In the genomic region with DNA sequence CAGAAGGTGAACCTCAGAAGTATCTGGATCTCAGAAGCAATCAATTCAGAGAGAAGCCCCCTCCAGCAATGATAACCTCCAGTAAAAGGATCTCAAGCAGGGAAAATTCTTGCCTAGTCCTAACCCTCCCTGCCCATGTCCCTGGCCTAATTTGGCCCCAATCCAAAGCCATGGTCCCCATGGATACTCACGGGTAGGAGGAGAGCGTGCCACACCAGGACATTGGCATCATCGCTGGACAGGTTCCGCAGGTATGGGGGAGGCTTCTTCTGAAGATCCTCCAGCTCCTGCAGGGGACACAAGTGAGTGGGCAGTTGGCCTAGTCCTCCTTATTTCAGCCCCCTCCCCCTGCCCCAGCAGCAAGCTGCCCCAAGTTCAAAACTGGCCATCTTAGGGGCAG, we compare ENCODE assay signal across 18 cellular contexts. TPM values are rescaled to one million over a fixed set of nuclear protein-coding genes. Genes with fewer than 3 reads are reported as not detected.
"Had no signal": no experiment of that assay in that cellular context is flagged by ENCODE, and none has a peak within 500 bp of the region (broad histone marks: within the 10 kb centered on the region; RNA-seq: fewer than 3 reads in every experiment).

No MANE protein-coding gene starts in this region.

- DNase-seq: activated CD4-positive, alpha-beta T cell treated with anti-CD3 and anti-CD28 coated beads for 48 hours; activated CD8-positive, alpha-beta memory T cell treated with anti-CD3 and anti-CD28 coated beads, Interleukin-2, amount 50 U/mL, for 48 hours; dorsolateral prefrontal cortex; stimulated activated CD4-positive, alpha-beta T cell treated with anti-CD3 and anti-CD28 coated beads, Interleukin-2, amount 100 ng/mL, for 24 hours; transverse colon had no signal

- H3K4me1 Mint-ChIP-seq: neural progenitor cell had no signal

- FAIRE-seq: astrocyte, keratinocyte had no signal

- H3K9me3 Mint-ChIP-seq: activated T-helper 1 cell treated with anti-CD3 and anti-CD28 coated beads, Interleukin-12 subunit alpha, Interleukin-12 subunit beta, Interleukin-2, Interleukin-4 antibody, amounts not matched to agents 30 ng/mL and 10 ng/mL and 1 ng/mL, durations not matched to agents 14 hours and 24 hours and 36 hours; neural progenitor cell; T-helper 1 cell treated with Interleukin-12 subunit alpha and Interleukin-12 subunit beta and Interleukin-4 antibody, amounts not matched to agents 30 μg/mL and 1 μg/mL, for 36 hours; WTC11 had no signal

- H3K9me3 ChIP-seq: ovary, transverse colon, vagina had no signal

- H3K27ac Mint-ChIP-seq: activated T-helper 1 cell treated with anti-CD3 and anti-CD28 coated beads, Interleukin-12 subunit alpha, Interleukin-12 subunit beta, Interleukin-2, Interleukin-4 antibody, amounts not matched to agents 30 ng/mL and 10 ng/mL and 1 ng/mL, durations not matched to agents 14 hours and 24 hours and 36 hours; neural progenitor cell; T-helper 1 cell treated with Interleukin-12 subunit alpha and Interleukin-12 subunit beta and Interleukin-4 antibody, amounts not matched to agents 30 μg/mL and 1 μg/mL, for 36 hours; WTC11 had no signal

- H3K36me3 ChIP-seq: ovary had no signal

- H3K4me1 ChIP-seq: neural progenitor cell, vagina had no signal

- H3K27ac ChIP-seq: dorsolateral prefrontal cortex, hepatocyte, neural progenitor cell, ovary, transverse colon, vagina had no signal

- H3K4me3 Mint-ChIP-seq: activated T-helper 1 cell treated with anti-CD3 and anti-CD28 coated beads, Interleukin-12 subunit alpha, Interleukin-12 subunit beta, Interleukin-2, Interleukin-4 antibody, amounts not matched to agents 30 ng/mL and 10 ng/mL and 1 ng/mL, durations not matched to agents 14 hours and 24 hours and 36 hours; neural progenitor cell; T-helper 1 cell treated with Interleukin-12 subunit alpha and Interleukin-12 subunit beta and Interleukin-4 antibody, amounts not matched to agents 30 μg/mL and 1 μg/mL, for 36 hours; WTC11 had no signal

- H3K4me3 ChIP-seq: dorsolateral prefrontal cortex, hepatocyte, neural progenitor cell, ovary, transverse colon, vagina had no signal

- H3K27me3 ChIP-seq: dorsolateral prefrontal cortex, hepatocyte, neural progenitor cell, ovary, transverse colon, vagina had no signal

- ATAC-seq: left lobe of liver, sciatic nerve, WTC11 had no signal

RNA-seq across cellular contexts. Expression of a gene that starts 22.8 kb away (rescaled TPM):
- total RNA-seq: activated T-helper 1 cell treated with anti-CD3 and anti-CD28 coated beads, Interleukin-12 subunit alpha, Interleukin-12 subunit beta, Interleukin-2, Interleukin-4 antibody, amounts not matched to agents 30 ng/mL and 10 ng/mL and 1 ng/mL, durations not matched to agents 14 hours and 24 hours and 36 hours; astrocyte; hepatocyte; left lobe of liver; lung microvascular endothelial cell; ovary; sciatic nerve; subcutaneous adipose tissue; transverse colon; vagina had no signal

RNA-seq across cellular contexts. Expression of a gene that starts 37.3 kb away (rescaled TPM):
- total RNA-seq: activated T-helper 1 cell treated with anti-CD3 and anti-CD28 coated beads, Interleukin-12 subunit alpha, Interleukin-12 subunit beta, Interleukin-2, Interleukin-4 antibody, amounts not matched to agents 30 ng/mL and 10 ng/mL and 1 ng/mL, durations not matched to agents 14 hours and 24 hours and 36 hours had no signal
